ENCODE assay signal across 1 cellular context in genomic region chr4:25031077-25031606, GRCh38.
TF ChIP-seq lines count a peak whose summit lies in the region.

No MANE protein-coding gene starts in this region.

TF ChIP-seq in A549, 52 proteins besides CTCF, POLR2A, EP300 and RAD21 (continued from another document):
- TF ChIP-seq BCL3 (IDR thresholded peaks at IDR 0.05), result no peak
- TF ChIP-seq NR3C1 (IDR thresholded peaks at IDR 0.05), result no peak
- no peak for TF ChIP-seq ESRRA (IDR thresholded peaks at IDR 0.05; ENCODE audit: borderline replicate concordance, low read length)
- TF ChIP-seq FOSB (CRISPR knock-in tag; IDR thresholded peaks at IDR 0.05), result no peak
